Comparison of ENCODE assay signal across 25 cellular contexts in the genomic region with DNA sequence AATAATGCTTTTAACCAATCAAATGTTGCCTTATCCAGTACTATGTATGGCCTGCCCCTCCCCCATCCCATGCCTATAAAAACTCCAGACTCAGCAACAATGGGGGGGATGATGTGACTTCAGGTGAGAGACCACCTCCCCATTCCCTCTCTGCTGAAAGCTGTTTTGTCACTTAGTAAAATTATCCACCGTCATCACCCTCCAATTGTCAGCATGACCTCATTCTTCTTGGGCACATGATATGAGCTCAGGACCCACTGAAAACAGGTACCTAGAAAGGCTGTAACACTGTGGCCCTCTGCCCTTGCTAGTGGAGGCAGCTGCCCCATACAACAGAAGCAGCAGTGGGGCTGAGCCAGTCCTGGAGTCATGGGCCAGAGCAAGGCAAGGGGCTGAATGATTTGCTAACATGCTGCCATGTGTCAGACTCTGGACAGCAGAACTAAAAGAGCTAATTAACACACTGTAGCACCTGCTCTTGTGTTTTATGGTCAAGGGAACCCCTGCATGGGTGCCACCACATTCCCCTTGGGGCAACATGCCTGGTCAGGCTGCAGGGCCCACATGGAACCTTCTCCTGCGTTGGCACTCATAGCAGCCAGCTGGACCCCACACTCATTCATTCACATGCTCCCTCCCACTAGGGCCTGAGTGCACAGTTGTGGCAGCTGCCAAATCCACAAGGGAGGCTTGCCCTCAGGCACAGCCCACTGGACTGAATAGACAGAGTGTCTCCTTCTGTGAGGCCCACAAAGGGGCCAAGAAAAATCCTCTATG.
"Had no signal": no experiment of that assay in that cellular context is flagged by ENCODE, and none has a peak within 500 bp of the region (broad histone marks: within the 10 kb centered on the region; RNA-seq: fewer than 3 reads in every experiment).

No MANE protein-coding gene starts in this region.

- H3K4me3 Mint-ChIP-seq: effector memory CD8-positive, alpha-beta T cell; memory B cell; mesothelial cell of epicardium; naive B cell; natural killer cell treated with Interleukin-12 subunit alpha and Interleukin-12 subunit beta and Interleukin-15 and Interleukin-18, amount 100 ng/mL, for 72 hours; neural crest cell; stimulated activated effector memory CD8-positive, alpha-beta T cell treated with anti-CD3 and anti-CD28 coated beads, Interleukin-12 subunit alpha, Interleukin-12 subunit beta, amount 100 ng/mL, for 72 hours had no signal

- H3K9me3 ChIP-seq: colonic mucosa, gastrocnemius medialis, prostate gland, right atrium auricular region, sigmoid colon, thyroid gland had no signal

- H3K4me3 ChIP-seq: colonic mucosa, gastrocnemius medialis, heart left ventricle, hepatocyte, lung, mucosa of descending colon, prostate gland, right atrium auricular region, sigmoid colon, stomach, thyroid gland, upper lobe of left lung had no signal

- H3K27ac ChIP-seq: colonic mucosa, gastrocnemius medialis, heart left ventricle, hepatocyte, parathyroid adenoma, prostate gland, right atrium auricular region, sigmoid colon, stomach, thyroid gland, upper lobe of left lung had no signal

- H3K9ac ChIP-seq: parathyroid adenoma had no signal

- H3K27me3 ChIP-seq: colonic mucosa, gastrocnemius medialis, heart left ventricle, hepatocyte, right atrium auricular region, sigmoid colon, stomach, thyroid gland, upper lobe of left lung had no signal

- H3K36me3 ChIP-seq: colonic mucosa, gastrocnemius medialis, heart left ventricle, prostate gland, right atrium auricular region, sigmoid colon, stomach, thyroid gland, upper lobe of left lung had no signal

- H2AFZ ChIP-seq: hepatocyte, parathyroid adenoma had no signal

- DNase-seq: colonic mucosa; dermis blood vessel endothelial cell; effector memory CD8-positive, alpha-beta T cell; gastrocnemius medialis; heart left ventricle; kidney; mucosa of descending colon; naive B cell; sigmoid colon; stimulated activated CD4-positive, alpha-beta T cell treated with anti-CD3 and anti-CD28 coated beads, Interleukin-2, amount 100 ng/mL, for 24 hours; stimulated activated CD4-positive, alpha-beta T cell treated with anti-CD3 and anti-CD28 coated beads, Interleukin-4, amount 100 ng/mL, for 24 hours; stimulated activated naive CD4-positive, alpha-beta T cell treated with Interleukin-2 at 50 U/mL for 16 hours; stomach; thyroid gland; upper lobe of left lung had no signal

- H3K36me3 Mint-ChIP-seq: memory B cell; naive B cell; natural killer cell treated with Interleukin-12 subunit alpha and Interleukin-12 subunit beta and Interleukin-15 and Interleukin-18, amount 100 ng/mL, for 72 hours; stimulated activated effector memory CD8-positive, alpha-beta T cell treated with anti-CD3 and anti-CD28 coated beads, Interleukin-12 subunit alpha, Interleukin-12 subunit beta, amount 100 ng/mL, for 72 hours had no signal

- H3K27ac Mint-ChIP-seq: effector memory CD8-positive, alpha-beta T cell; memory B cell; mesothelial cell of epicardium; naive B cell; natural killer cell treated with Interleukin-12 subunit alpha and Interleukin-12 subunit beta and Interleukin-15 and Interleukin-18, amount 100 ng/mL, for 72 hours; stimulated activated effector memory CD8-positive, alpha-beta T cell treated with anti-CD3 and anti-CD28 coated beads, Interleukin-12 subunit alpha, Interleukin-12 subunit beta, amount 100 ng/mL, for 72 hours had no signal

- H3K4me2 ChIP-seq: hepatocyte had no signal

- H3K27me3 Mint-ChIP-seq: effector memory CD8-positive, alpha-beta T cell; memory B cell; naive B cell; natural killer cell treated with Interleukin-12 subunit alpha and Interleukin-12 subunit beta and Interleukin-15 and Interleukin-18, amount 100 ng/mL, for 72 hours had no signal

- H3K4me1 ChIP-seq: colonic mucosa, gastrocnemius medialis, heart left ventricle, parathyroid adenoma, prostate gland, right atrium auricular region, sigmoid colon, stomach, thyroid gland, upper lobe of left lung had no signal

- H3K4me1 Mint-ChIP-seq: memory B cell; mesothelial cell of epicardium; naive B cell; stimulated activated effector memory CD8-positive, alpha-beta T cell treated with anti-CD3 and anti-CD28 coated beads, Interleukin-12 subunit alpha, Interleukin-12 subunit beta, amount 100 ng/mL, for 72 hours had no signal
